In genomic region chr12:13610280-13610679, GRCh38 we compare ENCODE assay signal across 23 cellular contexts.
DNase-seq lines count a peak whose midpoint lies in the region; ATAC-seq, FAIRE-seq and TF ChIP-seq lines count a peak whose summit lies in the region.
"Had no signal": no experiment of that assay in that cellular context is flagged by ENCODE, and none has a peak within 500 bp of the region (broad histone marks: within the 10 kb centered on the region; RNA-seq: fewer than 3 reads in every experiment).

No MANE protein-coding gene starts in this region.

- 80 to 92% methylated on average over 1 to 2 of the region's 2 CpGs for WGBS in endodermal cell (ENCODE audit: insufficient coverage in 1 of 2, insufficient read length in 1 of 2), 2 experiments
- 35 to 45% methylated on average over 2 of the region's 2 CpGs for WGBS in pancreas, 2 donors

- H3K9ac ChIP-seq in endodermal cell (ENCODE audit: extremely low read depth, low read length, poor library complexity, severe bottlenecking): no peak overlapping the region

- H3K36me3 ChIP-seq in endodermal cell (ENCODE audit: control insufficient read depth, insufficient read depth, low read length): no peaks in the 10 kb centered on the region
- H3K36me3 ChIP-seq in pancreas: no peaks in the 10 kb centered on the region
- no peaks in the 10 kb centered on the region for H3K36me3 ChIP-seq in BE2C
- H3K36me3 ChIP-seq: HAP-1 had no signal

- H3K9me3 ChIP-seq in endodermal cell (ENCODE audit: control insufficient read depth, low read length) (no peaks in the 10 kb centered on the region), pancreas (no peaks in the 10 kb centered on the region), BE2C (no peaks in the 10 kb centered on the region)
- H3K9me3 ChIP-seq: A549, HAP-1 had no signal

- peaks cover 12% of the 10 kb centered on the region for H3K4me1 Mint-ChIP-seq in endodermal cell
- H3K4me1 Mint-ChIP-seq: CD4-positive, alpha-beta memory T cell had no signal

- peaks cover 5% of the 10 kb centered on the region for H3K4me1 ChIP-seq in endodermal cell (ENCODE audit: control insufficient read depth, insufficient read depth, low read length)
- H3K4me1 ChIP-seq in pancreas: no peaks in the 10 kb centered on the region
- H3K4me1 ChIP-seq in BE2C: no peaks in the 10 kb centered on the region
- H3K4me1 ChIP-seq: A549, HAP-1 had no signal

- DNase-seq in DMS 273 (lab: John Stamatoyannopoulos, UW; ENCODE audit: unreplicated experiment) (peak; percentile 74), NCI-H524 (lab: John Stamatoyannopoulos, UW) (peak; percentile 15 to 68), endodermal cell (peak; percentile 16), pancreas (peak in 1 of 6 donors; percentile 6), BE2C (no peak), DMS153 treated with DMSO at 0.1 percent for 48 hours (lab: John Stamatoyannopoulos, UW; ENCODE audit: unreplicated experiment) (no peak)
- DNase-seq: 8988T; ACHN; AML-193; C1 segment of cervical spinal cord; Calu3; CD4-positive, alpha-beta memory T cell; COR-L47; DMS79 treated with DMSO at 0.1 percent for 48 hours; GF-D8; GOT3; HFFc6 had no signal

- intact Hi-C loops in pancreas (cut with DNase I): no loop called here

- H3K4me3 Mint-ChIP-seq in endodermal cell: no peak overlapping the region
- H3K4me3 Mint-ChIP-seq: CD4-positive, alpha-beta memory T cell; HFFc6 had no signal

- H3K27me3 ChIP-seq in endodermal cell (ENCODE audit: control insufficient read depth, insufficient read depth, low read length, poor library complexity, severe bottlenecking) (no peaks in the 10 kb centered on the region), pancreas (no peaks in the 10 kb centered on the region), BE2C (no peaks in the 10 kb centered on the region)

- no peak overlapping the region for H3K27ac Mint-ChIP-seq in endodermal cell
- H3K27ac Mint-ChIP-seq: CD4-positive, alpha-beta memory T cell; HFFc6 had no signal

- H3K27me3 Mint-ChIP-seq in endodermal cell (ENCODE audit: insufficient read depth): peaks cover 32% of the 10 kb centered on the region
- H3K27me3 Mint-ChIP-seq: CD4-positive, alpha-beta memory T cell had no signal

- H3K4me3 ChIP-seq in endodermal cell (ENCODE audit: low read length) (no peak overlapping the region), pancreas (no peak overlapping the region), BE2C (ENCODE audit: low read depth, low read length) (no peak overlapping the region)
- H3K4me3 ChIP-seq: A549, HAP-1 had no signal

- no peak for TF ChIP-seq CTCF in endodermal cell (conservative IDR thresholded peaks at IDR 0.05)
- TF ChIP-seq CTCF in pancreas (IDR thresholded peaks at IDR 0.05): no peak
- no peak for TF ChIP-seq CTCF in BE2C (IDR thresholded peaks at IDR 0.05; ENCODE audit: low read depth, low read length)

- no peak for FAIRE-seq in pancreas (lab: Jason Lieb, UNC)
- FAIRE-seq: A549, GM12891, GM18507, H54 had no signal

- ATAC-seq in pancreas (peak in 3 of 4 donors; percentile 31 to 53 (median 37)), GM21717 (IDR thresholded peaks at IDR 0.05; ENCODE audit: unreplicated experiment) (no peak)
- ATAC-seq: A549 had no signal

- H3K27ac ChIP-seq in endodermal cell (ENCODE audit: low read depth, low read length) (no peak overlapping the region), pancreas (no peak overlapping the region)
- H3K27ac ChIP-seq: A549 had no signal

- peaks cover 3% of the 10 kb centered on the region for H3K9me3 Mint-ChIP-seq in endodermal cell

- peaks cover 4% of the 10 kb centered on the region for H3K36me3 Mint-ChIP-seq in endodermal cell (ENCODE audit: low read depth)
- H3K36me3 Mint-ChIP-seq: CD4-positive, alpha-beta memory T cell had no signal

Comparison
In these comparisons a context has a peak if more than half of its experiments do, and no peak if none do; other contexts are left out.
1. DNase-seq: peak in DMS 273 (single experiment), NCI-H524 (2 of 2) and endodermal cell (single experiment); none in BE2C (single experiment) and DMS153 treated with DMSO at 0.1 percent for 48 hours (single experiment).